In genomic region chr10:95809370-95810197, GRCh38 we compare ENCODE assay signal across 24 cellular contexts.
"Had no signal": no experiment of that assay in that cellular context is flagged by ENCODE, and none has a peak within 500 bp of the region (broad histone marks: within the 10 kb centered on the region; RNA-seq: fewer than 3 reads in every experiment).

No MANE protein-coding gene starts in this region.

- H3K4me1 ChIP-seq: pancreas, prostate gland, testis had no signal

- H3K4me2 ChIP-seq: smooth muscle cell had no signal

- H3K4me3 ChIP-seq: heart left ventricle, left ventricle myocardium inferior, lung, mucosa of descending colon, pancreas, prostate gland, right lobe of liver, smooth muscle cell, stomach, testis, thyroid gland, upper lobe of right lung had no signal

- H3K9me3 ChIP-seq: heart left ventricle, left ventricle myocardium inferior, pancreas, prostate gland, right lobe of liver, testis, thyroid gland, upper lobe of right lung had no signal

- H3K27ac ChIP-seq: heart left ventricle, left ventricle myocardium inferior, pancreas, prostate gland, right lobe of liver, stomach, testis, thyroid gland, upper lobe of right lung had no signal

- ATAC-seq: heart left ventricle; mucosa of descending colon; naive thymus-derived CD4-positive, alpha-beta T cell; natural killer cell treated with Interleukin-12 subunit alpha and Interleukin-12 subunit beta and Interleukin-15 and Interleukin-18, amount 100 ng/mL, for 72 hours; pancreas; right lobe of liver; upper lobe of right lung had no signal

- H3K27me3 ChIP-seq: heart left ventricle, pancreas, right lobe of liver, stomach, testis, thyroid gland, upper lobe of right lung had no signal

- DNase-seq: glutamatergic neuron; heart left ventricle; hypothalamus; immature natural killer cell; left ventricle myocardium inferior; midbrain; naive thymus-derived CD4-positive, alpha-beta T cell; nucleus accumbens; retina; right lobe of liver; stimulated activated CD4-positive, alpha-beta T cell treated with anti-CD3 and anti-CD28 coated beads, Interleukin-2, amount 100 ng/mL, for 24 hours; stimulated activated CD4-positive, alpha-beta T cell treated with anti-CD3 and anti-CD28 coated beads, Interleukin-4, amount 100 ng/mL, for 1 hour; stimulated activated naive CD4-positive, alpha-beta T cell; stomach; testis; thyroid gland; trophoblast cell; upper lobe of right lung had no signal

- H3K36me3 ChIP-seq: heart left ventricle, left ventricle myocardium inferior, pancreas, prostate gland, right lobe of liver, stomach, thyroid gland, upper lobe of right lung had no signal
